In the genomic region with DNA sequence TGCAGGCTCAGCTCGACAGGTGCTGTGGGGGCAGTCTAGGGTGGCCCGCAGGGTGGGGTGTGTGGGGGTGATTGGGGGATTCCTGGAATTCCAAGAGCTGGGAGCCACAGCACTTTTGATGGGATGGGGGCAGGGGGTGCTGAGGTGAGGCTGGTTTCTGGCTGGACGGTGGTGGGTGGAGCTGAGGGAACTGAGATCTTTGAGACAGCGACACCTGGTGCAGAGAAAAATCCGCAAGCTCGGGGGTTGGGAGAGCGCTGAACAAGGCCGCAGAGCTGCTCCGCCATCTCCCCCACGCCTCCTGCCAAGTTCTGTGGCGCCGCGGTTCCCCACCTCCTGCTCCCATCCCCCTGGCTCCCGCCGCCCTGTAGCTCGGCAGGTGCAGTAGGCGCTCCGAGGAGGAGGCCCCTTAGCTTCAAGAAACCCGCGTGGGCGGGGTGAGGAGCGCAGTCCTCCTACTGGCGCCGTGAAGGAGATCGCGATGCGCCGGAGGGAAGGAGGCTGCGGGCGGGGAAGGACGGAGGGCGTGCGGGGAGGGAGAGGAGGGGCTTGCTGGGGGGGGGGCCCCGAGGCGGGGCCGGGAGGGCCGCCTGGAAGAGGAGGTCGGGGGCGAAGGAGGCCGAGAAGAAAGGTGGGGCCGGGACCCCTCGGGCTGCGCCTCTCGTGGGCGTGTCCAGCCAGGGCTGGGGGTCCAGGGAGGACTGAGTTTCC, we compare ENCODE assay signal across 1 cellular context.
A peak's percentile ranks its signal among the peaks of the same experiment; 100 is the strongest.
TF ChIP-seq lines count a peak whose summit lies in the region.

No MANE protein-coding gene starts in this region.

TF ChIP-seq in HepG2, 621 proteins besides CTCF, POLR2A, EP300 and RAD21 (continued from another document and continues in another):
- TF ChIP-seq, protein P1, sequence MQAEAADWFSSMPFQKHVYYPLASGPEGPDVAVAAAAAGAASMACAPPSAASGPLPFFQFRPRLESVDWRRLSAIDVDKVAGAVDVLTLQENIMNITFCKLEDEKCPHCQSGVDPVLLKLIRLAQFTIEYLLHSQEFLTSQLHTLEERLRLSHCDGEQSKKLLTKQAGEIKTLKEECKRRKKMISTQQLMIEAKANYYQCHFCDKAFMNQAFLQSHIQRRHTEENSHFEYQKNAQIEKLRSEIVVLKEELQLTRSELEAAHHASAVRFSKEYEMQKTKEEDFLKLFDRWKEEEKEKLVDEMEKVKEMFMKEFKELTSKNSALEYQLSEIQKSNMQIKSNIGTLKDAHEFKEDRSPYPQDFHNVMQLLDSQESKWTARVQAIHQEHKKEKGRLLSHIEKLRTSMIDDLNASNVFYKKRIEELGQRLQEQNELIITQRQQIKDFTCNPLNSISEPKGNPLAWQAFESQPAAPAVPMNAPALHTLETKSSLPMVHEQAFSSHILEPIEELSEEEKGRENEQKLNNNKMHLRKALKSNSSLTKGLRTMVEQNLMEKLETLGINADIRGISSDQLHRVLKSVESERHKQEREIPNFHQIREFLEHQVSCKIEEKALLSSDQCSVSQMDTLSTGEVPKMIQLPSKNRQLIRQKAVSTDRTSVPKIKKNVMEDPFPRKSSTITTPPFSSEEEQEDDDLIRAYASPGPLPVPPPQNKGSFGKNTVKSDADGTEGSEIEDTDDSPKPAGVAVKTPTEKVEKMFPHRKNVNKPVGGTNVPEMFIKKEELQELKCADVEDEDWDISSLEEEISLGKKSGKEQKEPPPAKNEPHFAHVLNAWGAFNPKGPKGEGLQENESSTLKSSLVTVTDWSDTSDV (CRISPR knock-in tag; IDR thresholded peaks at IDR 0.05), result no peak
- TF ChIP-seq NAIF1 (CRISPR knock-in tag; IDR thresholded peaks at IDR 0.05; ENCODE audit: borderline replicate concordance), result no peak
- 0 out of 2 replicates have a peak, but pooled peaks have one; percentile 16 for TF ChIP-seq ZNF841 (CRISPR knock-in tag; IDR thresholded peaks at IDR 0.05; ENCODE audit: borderline replicate concordance)
- no peak for TF ChIP-seq U2AF2 (IDR thresholded peaks at IDR 0.05; ENCODE audit: low read depth, low read length)
- TF ChIP-seq DMAP1 (CRISPR knock-in tag; IDR thresholded peaks at IDR 0.05), result peak; percentile 64; the same call in 1 of the 2 replicates
- no peak for TF ChIP-seq ZBTB3 (CRISPR knock-in tag; IDR thresholded peaks at IDR 0.05; ENCODE audit: borderline replicate concordance, low read depth)
- TF ChIP-seq SP4 (CRISPR knock-in tag; IDR thresholded peaks at IDR 0.05), result no peak
- no peak for TF ChIP-seq SMYD3 (CRISPR knock-in tag; IDR thresholded peaks at IDR 0.05)
- no peak for TF ChIP-seq NFE2 (CRISPR knock-in tag; IDR thresholded peaks at IDR 0.05)
- TF ChIP-seq, protein P2, sequence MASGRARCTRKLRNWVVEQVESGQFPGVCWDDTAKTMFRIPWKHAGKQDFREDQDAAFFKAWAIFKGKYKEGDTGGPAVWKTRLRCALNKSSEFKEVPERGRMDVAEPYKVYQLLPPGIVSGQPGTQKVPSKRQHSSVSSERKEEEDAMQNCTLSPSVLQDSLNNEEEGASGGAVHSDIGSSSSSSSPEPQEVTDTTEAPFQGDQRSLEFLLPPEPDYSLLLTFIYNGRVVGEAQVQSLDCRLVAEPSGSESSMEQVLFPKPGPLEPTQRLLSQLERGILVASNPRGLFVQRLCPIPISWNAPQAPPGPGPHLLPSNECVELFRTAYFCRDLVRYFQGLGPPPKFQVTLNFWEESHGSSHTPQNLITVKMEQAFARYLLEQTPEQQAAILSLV (CRISPR knock-in tag; IDR thresholded peaks at IDR 0.05; ENCODE audit: borderline replicate concordance), result no peak
- TF ChIP-seq CAMTA2 (CRISPR knock-in tag; IDR thresholded peaks at IDR 0.05; ENCODE audit: borderline replicate concordance), result no peak
- no peak for TF ChIP-seq RFX3 (CRISPR knock-in tag; IDR thresholded peaks at IDR 0.05)
- no peak for TF ChIP-seq ISX (CRISPR knock-in tag; conservative IDR thresholded peaks at IDR 0.05)
- peak; percentile 13; the same call in 1 of the 2 replicates for TF ChIP-seq ZNF501 (CRISPR knock-in tag; IDR thresholded peaks at IDR 0.05)
- TF ChIP-seq CEBPG (CRISPR knock-in tag; IDR thresholded peaks at IDR 0.05), result no peak
- no peak for TF ChIP-seq ZNF703 (CRISPR knock-in tag; IDR thresholded peaks at IDR 0.05; ENCODE audit: borderline replicate concordance)
- TF ChIP-seq ZNF292 (CRISPR knock-in tag; IDR thresholded peaks at IDR 0.05; ENCODE audit: borderline replicate concordance, low read depth), result no peak
- TF ChIP-seq ZFP62 (CRISPR knock-in tag; IDR thresholded peaks at IDR 0.05), result no peak
- TF ChIP-seq ZNF33B (CRISPR knock-in tag; IDR thresholded peaks at IDR 0.05), result no peak
- no peak for TF ChIP-seq RFXANK (CRISPR knock-in tag; IDR thresholded peaks at IDR 0.05)
- no peak for TF ChIP-seq EZH2 (conservative IDR thresholded peaks at IDR 0.05; ENCODE audit: low read depth, low read length)
- no peak for TF ChIP-seq SP140L (CRISPR knock-in tag; IDR thresholded peaks at IDR 0.05; ENCODE audit: borderline replicate concordance)
- TF ChIP-seq ZNF260 (CRISPR knock-in tag; IDR thresholded peaks at IDR 0.05; ENCODE audit: borderline replicate concordance, low read depth), result no peak
- TF ChIP-seq GABPB1 (CRISPR knock-in tag; IDR thresholded peaks at IDR 0.05), result peak; percentile 58; the same call in 1 of the 2 replicates
- TF ChIP-seq ZSCAN21 (CRISPR knock-in tag; IDR thresholded peaks at IDR 0.05; ENCODE audit: borderline replicate concordance), result no peak
- no peak for TF ChIP-seq ZNF570 (CRISPR knock-in tag; IDR thresholded peaks at IDR 0.05; ENCODE audit: borderline replicate concordance)
- TF ChIP-seq ZNF850 (CRISPR knock-in tag; conservative IDR thresholded peaks at IDR 0.05), result no peak
- no peak for TF ChIP-seq AKAP8 (CRISPR knock-in tag; IDR thresholded peaks at IDR 0.05)
- TF ChIP-seq ZNF83 (CRISPR knock-in tag; IDR thresholded peaks at IDR 0.05; ENCODE audit: borderline replicate concordance), result no peak
- no peak for TF ChIP-seq ZNF329 (CRISPR knock-in tag; IDR thresholded peaks at IDR 0.05; ENCODE audit: low read depth)
- no peak for TF ChIP-seq GZF1 (CRISPR knock-in tag; IDR thresholded peaks at IDR 0.05)
- TF ChIP-seq ZSCAN30 (CRISPR knock-in tag; IDR thresholded peaks at IDR 0.05), result 0 out of 2 replicates have a peak, but pooled peaks have one; percentile 72
- TF ChIP-seq ZNF670 (CRISPR knock-in tag; IDR thresholded peaks at IDR 0.05; ENCODE audit: borderline replicate concordance), result no peak
- TF ChIP-seq ZNF510 (CRISPR knock-in tag; IDR thresholded peaks at IDR 0.05; ENCODE audit: low read depth), result no peak
- TF ChIP-seq ZFP36L2 (CRISPR knock-in tag; IDR thresholded peaks at IDR 0.05), result no peak
- no peak for TF ChIP-seq ZFP36 (IDR thresholded peaks at IDR 0.05; ENCODE audit: borderline replicate concordance, low read depth, low read length, partially characterized antibody)
- TF ChIP-seq, protein P3, sequence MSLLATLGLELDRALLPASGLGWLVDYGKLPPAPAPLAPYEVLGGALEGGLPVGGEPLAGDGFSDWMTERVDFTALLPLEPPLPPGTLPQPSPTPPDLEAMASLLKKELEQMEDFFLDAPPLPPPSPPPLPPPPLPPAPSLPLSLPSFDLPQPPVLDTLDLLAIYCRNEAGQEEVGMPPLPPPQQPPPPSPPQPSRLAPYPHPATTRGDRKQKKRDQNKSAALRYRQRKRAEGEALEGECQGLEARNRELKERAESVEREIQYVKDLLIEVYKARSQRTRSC (CRISPR knock-in tag; IDR thresholded peaks at IDR 0.05; ENCODE audit: low read depth), result no peak
- TF ChIP-seq ZNF367 (CRISPR knock-in tag; IDR thresholded peaks at IDR 0.05; ENCODE audit: borderline replicate concordance), result no peak
- TF ChIP-seq PITX1 (CRISPR knock-in tag; IDR thresholded peaks at IDR 0.05), result 0 out of 2 replicates have a peak, but pooled peaks have one; percentile 30
- TF ChIP-seq, protein P4, sequence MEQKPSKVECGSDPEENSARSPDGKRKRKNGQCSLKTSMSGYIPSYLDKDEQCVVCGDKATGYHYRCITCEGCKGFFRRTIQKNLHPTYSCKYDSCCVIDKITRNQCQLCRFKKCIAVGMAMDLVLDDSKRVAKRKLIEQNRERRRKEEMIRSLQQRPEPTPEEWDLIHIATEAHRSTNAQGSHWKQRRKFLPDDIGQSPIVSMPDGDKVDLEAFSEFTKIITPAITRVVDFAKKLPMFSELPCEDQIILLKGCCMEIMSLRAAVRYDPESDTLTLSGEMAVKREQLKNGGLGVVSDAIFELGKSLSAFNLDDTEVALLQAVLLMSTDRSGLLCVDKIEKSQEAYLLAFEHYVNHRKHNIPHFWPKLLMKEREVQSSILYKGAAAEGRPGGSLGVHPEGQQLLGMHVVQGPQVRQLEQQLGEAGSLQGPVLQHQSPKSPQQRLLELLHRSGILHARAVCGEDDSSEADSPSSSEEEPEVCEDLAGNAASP (CRISPR knock-in tag; IDR thresholded peaks at IDR 0.05; ENCODE audit: borderline replicate concordance), result no peak
- TF ChIP-seq SMARCC2 (IDR thresholded peaks at IDR 0.05), result no peak
- TF ChIP-seq, protein P5, sequence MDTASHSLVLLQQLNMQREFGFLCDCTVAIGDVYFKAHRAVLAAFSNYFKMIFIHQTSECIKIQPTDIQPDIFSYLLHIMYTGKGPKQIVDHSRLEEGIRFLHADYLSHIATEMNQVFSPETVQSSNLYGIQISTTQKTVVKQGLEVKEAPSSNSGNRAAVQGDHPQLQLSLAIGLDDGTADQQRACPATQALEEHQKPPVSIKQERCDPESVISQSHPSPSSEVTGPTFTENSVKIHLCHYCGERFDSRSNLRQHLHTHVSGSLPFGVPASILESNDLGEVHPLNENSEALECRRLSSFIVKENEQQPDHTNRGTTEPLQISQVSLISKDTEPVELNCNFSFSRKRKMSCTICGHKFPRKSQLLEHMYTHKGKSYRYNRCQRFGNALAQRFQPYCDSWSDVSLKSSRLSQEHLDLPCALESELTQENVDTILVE (CRISPR knock-in tag; IDR thresholded peaks at IDR 0.05), result no peak
- no peak for TF ChIP-seq PHF5A (CRISPR knock-in tag; IDR thresholded peaks at IDR 0.05; ENCODE audit: low read depth, unreplicated experiment)
- TF ChIP-seq HMGA1 (CRISPR knock-in tag; conservative IDR thresholded peaks at IDR 0.05), result no peak
- TF ChIP-seq, protein P6, sequence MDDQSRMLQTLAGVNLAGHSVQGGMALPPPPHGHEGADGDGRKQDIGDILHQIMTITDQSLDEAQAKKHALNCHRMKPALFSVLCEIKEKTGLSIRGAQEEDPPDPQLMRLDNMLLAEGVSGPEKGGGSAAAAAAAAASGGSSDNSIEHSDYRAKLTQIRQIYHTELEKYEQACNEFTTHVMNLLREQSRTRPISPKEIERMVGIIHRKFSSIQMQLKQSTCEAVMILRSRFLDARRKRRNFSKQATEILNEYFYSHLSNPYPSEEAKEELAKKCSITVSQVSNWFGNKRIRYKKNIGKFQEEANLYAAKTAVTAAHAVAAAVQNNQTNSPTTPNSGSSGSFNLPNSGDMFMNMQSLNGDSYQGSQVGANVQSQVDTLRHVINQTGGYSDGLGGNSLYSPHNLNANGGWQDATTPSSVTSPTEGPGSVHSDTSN (CRISPR knock-in tag; IDR thresholded peaks at IDR 0.05; ENCODE audit: borderline replicate concordance), result no peak
- TF ChIP-seq IKZF1 (IDR thresholded peaks at IDR 0.05), result no peak
- TF ChIP-seq NR1H2 (CRISPR knock-in tag; IDR thresholded peaks at IDR 0.05; ENCODE audit: borderline replicate concordance, low read depth), result no peak
- peak; percentile 32; the same call in 1 of the 2 replicates for TF ChIP-seq ZBTB7B (CRISPR knock-in tag; IDR thresholded peaks at IDR 0.05)
- no peak for TF ChIP-seq BRCA1 (CRISPR knock-in tag; IDR thresholded peaks at IDR 0.05)
- TF ChIP-seq RBM22 (optimal IDR thresholded peaks at IDR 0.05; ENCODE audit: low read length), result no peak
- TF ChIP-seq, protein P7, sequence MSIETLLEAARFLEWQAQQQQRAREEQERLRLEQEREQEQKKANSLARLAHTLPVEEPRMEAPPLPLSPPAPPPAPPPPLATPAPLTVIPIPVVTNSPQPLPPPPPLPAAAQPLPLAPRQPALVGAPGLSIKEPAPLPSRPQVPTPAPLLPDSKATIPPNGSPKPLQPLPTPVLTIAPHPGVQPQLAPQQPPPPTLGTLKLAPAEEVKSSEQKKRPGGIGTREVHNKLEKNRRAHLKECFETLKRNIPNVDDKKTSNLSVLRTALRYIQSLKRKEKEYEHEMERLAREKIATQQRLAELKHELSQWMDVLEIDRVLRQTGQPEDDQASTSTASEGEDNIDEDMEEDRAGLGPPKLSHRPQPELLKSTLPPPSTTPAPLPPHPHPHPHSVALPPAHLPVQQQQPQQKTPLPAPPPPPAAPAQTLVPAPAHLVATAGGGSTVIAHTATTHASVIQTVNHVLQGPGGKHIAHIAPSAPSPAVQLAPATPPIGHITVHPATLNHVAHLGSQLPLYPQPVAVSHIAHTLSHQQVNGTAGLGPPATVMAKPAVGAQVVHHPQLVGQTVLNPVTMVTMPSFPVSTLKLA (IDR thresholded peaks at IDR 0.05), result no peak
- TF ChIP-seq ZKSCAN8 (CRISPR knock-in tag; IDR thresholded peaks at IDR 0.05; ENCODE audit: borderline replicate concordance), result no peak
- TF ChIP-seq, protein P8, sequence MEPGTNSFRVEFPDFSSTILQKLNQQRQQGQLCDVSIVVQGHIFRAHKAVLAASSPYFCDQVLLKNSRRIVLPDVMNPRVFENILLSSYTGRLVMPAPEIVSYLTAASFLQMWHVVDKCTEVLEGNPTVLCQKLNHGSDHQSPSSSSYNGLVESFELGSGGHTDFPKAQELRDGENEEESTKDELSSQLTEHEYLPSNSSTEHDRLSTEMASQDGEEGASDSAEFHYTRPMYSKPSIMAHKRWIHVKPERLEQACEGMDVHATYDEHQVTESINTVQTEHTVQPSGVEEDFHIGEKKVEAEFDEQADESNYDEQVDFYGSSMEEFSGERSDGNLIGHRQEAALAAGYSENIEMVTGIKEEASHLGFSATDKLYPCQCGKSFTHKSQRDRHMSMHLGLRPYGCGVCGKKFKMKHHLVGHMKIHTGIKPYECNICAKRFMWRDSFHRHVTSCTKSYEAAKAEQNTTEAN (CRISPR knock-in tag; conservative IDR thresholded peaks at IDR 0.05), result no peak
- TF ChIP-seq ZNF335 (CRISPR knock-in tag; IDR thresholded peaks at IDR 0.05), result no peak
- TF ChIP-seq ZNF432 (CRISPR knock-in tag; IDR thresholded peaks at IDR 0.05; ENCODE audit: borderline replicate concordance), result no peak
- peak; percentile 34; the same call in 1 of the 2 replicates for TF ChIP-seq FOXO1 (CRISPR knock-in tag; IDR thresholded peaks at IDR 0.05)
- TF ChIP-seq ZNF775 (CRISPR knock-in tag; IDR thresholded peaks at IDR 0.05; ENCODE audit: borderline replicate concordance), result no peak
